Comparison of ENCODE assay signal across 7 cellular contexts in the genomic region with DNA sequence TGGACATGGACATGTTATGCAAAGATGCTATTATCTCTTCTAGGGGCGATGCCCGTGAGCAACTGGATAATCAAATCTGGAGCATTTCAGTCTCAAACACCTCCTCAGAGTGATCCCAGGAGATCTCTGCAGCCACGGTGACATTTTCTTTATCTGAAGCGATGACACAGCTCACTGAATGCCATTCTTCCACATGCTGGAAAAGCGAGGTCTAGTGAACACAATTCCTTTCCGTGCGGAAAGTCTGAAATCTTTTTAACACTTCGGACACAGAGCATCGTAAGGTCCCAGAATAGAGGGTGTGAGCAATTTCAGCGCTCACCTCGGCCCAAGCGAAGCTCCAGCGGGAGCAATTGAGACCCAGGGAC. TPM values are rescaled to one million over a fixed set of nuclear protein-coding genes. Genes with fewer than 3 reads are reported as not detected.
DNase-seq lines count a peak whose midpoint lies in the region; ATAC-seq and TF ChIP-seq lines count a peak whose summit lies in the region.

No MANE protein-coding gene starts in this region.

- H3K27me3 ChIP-seq in HCT116 (ENCODE audit: insufficient read depth, low read length) (no peaks in the 10 kb centered on the region), hepatocyte (no peaks in the 10 kb centered on the region)

- 3% methylated on average over 13 of the region's 13 CpGs for WGBS in hepatocyte (ENCODE audit: low lambda C conversion rate, missing lambda C conversion rate)

- intact Hi-C loops in HCT116 (cut with micrococcal nuclease): no loop called here

- peaks cover 18% of the 10 kb centered on the region for H3K4me1 Mint-ChIP-seq in T-helper 17 cell
- peaks cover 42% of the 10 kb centered on the region for H3K4me1 Mint-ChIP-seq in stimulated activated effector memory CD8-positive, alpha-beta T cell treated with anti-CD3 and anti-CD28 coated beads, Interleukin-12 subunit alpha, Interleukin-12 subunit beta, amount 100 ng/mL, for 72 hours

- H3K27ac ChIP-seq in HCT116 (ENCODE audit: low read depth, low read length) (peak overlapping the region; percentile 70), hepatocyte (peak overlapping the region; percentile 95)

- RAD21 ChIA-PET in HCT116 (lab: Charles Lee; ENCODE audit: low non-redundant PET in 1 of 2, low total read pairs in 2 of 2, uncharacterized antibody in 2 of 2, unreplicated experiment in 2 of 2): no interaction called here

- H4K20me1 ChIP-seq in HCT116 (ENCODE audit: insufficient read depth) (peaks cover 4% of the 10 kb centered on the region; the same call in 1 of the 2 replicates), hepatocyte (ENCODE audit: insufficient read depth, poor library complexity, severe bottlenecking) (no peaks in the 10 kb centered on the region)

- ATAC-seq in HCT116: no peak
- peak; percentile 2 for ATAC-seq in T-helper 17 cell
- no peak for ATAC-seq in stimulated activated effector memory CD8-positive, alpha-beta T cell treated with anti-CD3 and anti-CD28 coated beads, Interleukin-12 subunit alpha, Interleukin-12 subunit beta, amount 100 ng/mL, for 72 hours
- ATAC-seq in HG03095 (IDR thresholded peaks at IDR 0.05; ENCODE audit: unreplicated experiment): no peak

- H3K4me2 ChIP-seq in HCT116 (ENCODE audit: low read length) (peak overlapping the region; percentile 88), hepatocyte (peak overlapping the region; percentile 83)

- CTCF ChIA-PET in HCT116 (lab: Charles Lee): interaction anchor here (1.1 to 2.5 kb wide), 3 partner anchors 13 to 40 kb away, joined by 4 to 17 read pairs (median 7); no protein-coding TSS in a partner anchor

- no peak for TF ChIP-seq RAD21 in HCT116 (IDR thresholded peaks at IDR 0.05; ENCODE audit: low read depth)

- H3K36me3 Mint-ChIP-seq in T-helper 17 cell (ENCODE audit: low read depth): no peaks in the 10 kb centered on the region
- H3K36me3 Mint-ChIP-seq in stimulated activated effector memory CD8-positive, alpha-beta T cell treated with anti-CD3 and anti-CD28 coated beads, Interleukin-12 subunit alpha, Interleukin-12 subunit beta, amount 100 ng/mL, for 72 hours: peaks cover 91% of the 10 kb centered on the region

- H3K27ac Mint-ChIP-seq in T-helper 17 cell: peak overlapping the region; percentile 92
- H3K27ac Mint-ChIP-seq in stimulated activated effector memory CD8-positive, alpha-beta T cell treated with anti-CD3 and anti-CD28 coated beads, Interleukin-12 subunit alpha, Interleukin-12 subunit beta, amount 100 ng/mL, for 72 hours: peak overlapping the region; percentile 94

- H3K4me3 ChIP-seq in HCT116 (replicated peaks in 1 of 2; ENCODE audit: low read depth in 1 of 2, low read length in 2 of 2) (peak overlapping the region; percentile 93 to 96), hepatocyte (peak overlapping the region; percentile 93)

- DNase-seq in HCT116 (ENCODE audit: low read depth, low spot score) (no peak), T-helper 17 cell (no peak), hepatocyte (ENCODE audit: low spot score) (no peak), midbrain (lab: John Stamatoyannopoulos, UW) (no peak), NCI-H446 (lab: John Stamatoyannopoulos, UW) (no peak)
- DNase-seq in stimulated activated effector memory CD8-positive, alpha-beta T cell treated with anti-CD3 and anti-CD28 coated beads, Interleukin-12 subunit alpha, Interleukin-12 subunit beta, amount 100 ng/mL, for 72 hours (ENCODE audit: low spot score in 2 of 2): no peak

- H3K9ac ChIP-seq in HCT116 (ENCODE audit: low read length): peak overlapping the region; percentile 87

- H3K4me1 ChIP-seq in HCT116 (ENCODE audit: control insufficient read depth in 1 of 2, insufficient read depth in 2 of 2, low read length in 2 of 2): peaks cover 8 to 37% of the 10 kb centered on the region in 2 experiments
- peaks cover 11% of the 10 kb centered on the region for H3K4me1 ChIP-seq in hepatocyte (ENCODE audit: insufficient read depth)

- POLR2A ChIA-PET in HCT116 (lab: Charles Lee): interaction anchor here (1.3 kb wide), 1 partner anchor 12 kb away, joined by 4 read pairs; no protein-coding TSS in a partner anchor

- H3K9me2 ChIP-seq in HCT116 (ENCODE audit: insufficient read depth): no peaks in the 10 kb centered on the region
- H3K9me2 ChIP-seq in hepatocyte (replicated peaks; ENCODE audit: insufficient read depth): no peaks in the 10 kb centered on the region

- H3K9me3 ChIP-seq in HCT116 (ENCODE audit: control insufficient read depth in 1 of 2, insufficient read depth in 1 of 2, low read depth in 1 of 2, low read length in 2 of 2): no peaks in the 10 kb centered on the region
- H3K9me3 ChIP-seq in T-helper 17 cell (ENCODE audit: control insufficient read depth, low read length, poor library complexity, severe bottlenecking): no peaks in the 10 kb centered on the region
- no peaks in the 10 kb centered on the region for H3K9me3 ChIP-seq in hepatocyte (ENCODE audit: low read depth)

- H3K36me3 ChIP-seq in HCT116 (ENCODE audit: control insufficient read depth in 1 of 2, insufficient read depth in 2 of 2, low read length in 2 of 2) (peaks cover 13 to 23% of the 10 kb centered on the region in 2 experiments; a peak in 3 of 4 replicates), hepatocyte (replicated peaks; ENCODE audit: insufficient read depth, low read depth) (no peaks in the 10 kb centered on the region)

- no peaks in the 10 kb centered on the region for H3K27me3 Mint-ChIP-seq in T-helper 17 cell

- peak overlapping the region; percentile 95 for H3K4me3 Mint-ChIP-seq in T-helper 17 cell
- peak overlapping the region; percentile 76 for H3K4me3 Mint-ChIP-seq in stimulated activated effector memory CD8-positive, alpha-beta T cell treated with anti-CD3 and anti-CD28 coated beads, Interleukin-12 subunit alpha, Interleukin-12 subunit beta, amount 100 ng/mL, for 72 hours

- BruUV-seq in HCT116 (replicated peaks; lab: Mats Ljungman, UMichigan): TSS peak; percentile 79

- TF ChIP-seq POLR2A in HCT116 (IDR thresholded peaks at IDR 0.05; ENCODE audit: borderline replicate concordance, extremely low read depth, insufficient read depth, insufficient read length): no peak

- peak overlapping the region; percentile 20 for H2AFZ ChIP-seq in HCT116 (ENCODE audit: low read depth, low read length, poor library complexity, severe bottlenecking)
- H2AFZ ChIP-seq in hepatocyte: peak overlapping the region; percentile 93

- H3K9me3 Mint-ChIP-seq in stimulated activated effector memory CD8-positive, alpha-beta T cell treated with anti-CD3 and anti-CD28 coated beads, Interleukin-12 subunit alpha, Interleukin-12 subunit beta, amount 100 ng/mL, for 72 hours: no peaks in the 10 kb centered on the region

- H3K79me2 ChIP-seq in HCT116 (ENCODE audit: insufficient read depth, low read length) (peaks cover 52% of the 10 kb centered on the region), hepatocyte (peaks cover 33% of the 10 kb centered on the region)

- TF ChIP-seq CTCF in HCT116 (IDR thresholded peaks at IDR 0.05 in 2 of 3, conservative IDR thresholded peaks at IDR 0.05 in 1 of 3; ENCODE audit: borderline replicate concordance in 1 of 3, insufficient read depth in 1 of 3, low read depth in 2 of 3, low read length in 2 of 3): no peak
- no peak for TF ChIP-seq CTCF in hepatocyte (IDR thresholded peaks at IDR 0.05; ENCODE audit: poor library complexity)

TF ChIP-seq in HCT116, 20 proteins besides CTCF, POLR2A, EP300 and RAD21 (continues in another document):
- TF ChIP-seq YY1 (IDR thresholded peaks at IDR 0.05; ENCODE audit: extremely low read depth, insufficient replicate concordance, low read depth, low read length): no peak
- TF ChIP-seq POLR2AphosphoS5 (IDR thresholded peaks at IDR 0.05; ENCODE audit: low read depth, low read length): no peak
- no peak for TF ChIP-seq FOSL1 (IDR thresholded peaks at IDR 0.05; ENCODE audit: low read depth)
- TF ChIP-seq SIN3A (IDR thresholded peaks at IDR 0.05; ENCODE audit: low read depth): no peak
- no peak for TF ChIP-seq SRF (IDR thresholded peaks at IDR 0.05; ENCODE audit: low read depth)
- TF ChIP-seq ZFX (IDR thresholded peaks at IDR 0.05): no peak
- no peak for TF ChIP-seq CBX3 (IDR thresholded peaks at IDR 0.05; ENCODE audit: low read depth)
- no peak for TF ChIP-seq EGR1 (IDR thresholded peaks at IDR 0.05; ENCODE audit: low read depth)
- TF ChIP-seq EZH2 (IDR thresholded peaks at IDR 0.05): no peak
- TF ChIP-seq ZBTB33 (IDR thresholded peaks at IDR 0.05; ENCODE audit: extremely low read depth, insufficient replicate concordance, low read length): no peak
- TF ChIP-seq SP1 (IDR thresholded peaks at IDR 0.05; ENCODE audit: low read depth): no peak
- TF ChIP-seq ELF1 (IDR thresholded peaks at IDR 0.05; ENCODE audit: borderline replicate concordance, low read depth): no peak

RNA-seq across cellular contexts. Expression of gene HASPIN, which starts 0.5 kb away (rescaled TPM):
- total RNA-seq in HCT116 (2021; ENCODE audit: unreplicated experiment) (19.6 TPM), T-helper 17 cell (under 1 TPM; 0.22 to 0.31 TPM), hepatocyte (1.3 and 1.5 TPM in 2 replicates)
- polyA plus RNA-seq in HCT116 (2012): 5.8 and 8.6 TPM in 2 replicates
- polyA plus RNA-seq in hepatocyte: 0.54 and 1.1 TPM in 2 replicates

RNA-seq across cellular contexts. Expression of gene P2RX5, which starts 27.2 kb away (rescaled TPM):
- total RNA-seq in HCT116 (2021; ENCODE audit: unreplicated experiment) (9.0 TPM), T-helper 17 cell (10 to 100 TPM; 21.8 to 34.2 TPM), hepatocyte (0.36 TPM in 1 of 2 replicates, not detected in the other)
- 14.8 and 15.4 TPM in 2 replicates for polyA plus RNA-seq in HCT116 (2012)
- 0.32 TPM in 1 of 2 replicates, not detected in the other for polyA plus RNA-seq in hepatocyte

RNA-seq across cellular contexts. Expression of gene EMC6, which starts 54.6 kb away (rescaled TPM):
- total RNA-seq in HCT116 (2021; ENCODE audit: unreplicated experiment): 62.4 TPM
- 33.2 and 47.7 TPM in 2 replicates for polyA plus RNA-seq in HCT116 (2012)
- total RNA-seq in T-helper 17 cell: 10 to 100 TPM; 23.0 to 28.7 TPM
- 40.9 and 42.7 TPM in 2 replicates for total RNA-seq in hepatocyte
- polyA plus RNA-seq in hepatocyte: 117 and 130 TPM in 2 replicates

RNA-seq across cellular contexts. Expression of gene TAX1BP3, which starts 54.8 kb away (rescaled TPM):
- total RNA-seq in HCT116 (2021; ENCODE audit: unreplicated experiment) (50.0 TPM), T-helper 17 cell (10 to 100 TPM in 1 of 2 donors, 1 to 10 TPM in 1; 9.1 to 32.9 TPM), hepatocyte (208 and 218 TPM in 2 replicates)
- polyA plus RNA-seq in HCT116 (2012): 53.8 and 55.8 TPM in 2 replicates
- polyA plus RNA-seq in hepatocyte: 357 and 387 TPM in 2 replicates
